In the genomic region with DNA sequence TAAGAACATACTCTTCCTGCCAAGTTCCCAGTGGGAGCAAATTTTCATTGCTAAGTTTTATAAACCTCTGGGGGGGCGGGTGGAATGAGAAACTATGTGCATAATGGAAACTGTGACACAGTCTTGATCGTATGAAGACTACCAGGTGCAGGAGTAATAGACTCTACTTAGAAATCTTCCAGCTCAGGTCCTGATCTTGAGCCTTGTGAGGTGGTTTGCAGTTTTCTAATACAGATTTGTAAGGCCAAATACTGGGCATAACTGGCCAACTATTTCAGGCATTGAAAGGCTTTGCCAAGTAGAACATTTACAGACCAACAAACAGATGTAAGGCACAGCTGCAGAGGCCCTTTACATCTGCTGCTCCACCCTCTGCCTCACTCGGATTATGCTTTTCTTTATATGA, we compare ENCODE assay signal across 10 cellular contexts.
DNase-seq lines count a peak whose midpoint lies in the region; ATAC-seq and TF ChIP-seq lines count a peak whose summit lies in the region.
"Had no signal": no experiment of that assay in that cellular context is flagged by ENCODE, and none has a peak within 500 bp of the region (broad histone marks: within the 10 kb centered on the region; RNA-seq: fewer than 3 reads in every experiment).

No MANE protein-coding gene starts in this region.

- peaks cover 13% of the 10 kb centered on the region for H3K27me3 Mint-ChIP-seq in activated T-helper 17 cell treated with anti-CD3 and anti-CD28 coated beads, Interleukin-2, amount 50 U/mL, for 72 hours
- H3K27me3 Mint-ChIP-seq: activated naive CD8-positive, alpha-beta T cell treated with anti-CD3 and anti-CD28 coated beads, Interleukin-2, amount 10 ng/mL, durations not matched to agents 7 days and 5 days had no signal

- peak; percentile 13 to 44 for TF ChIP-seq EP300 in tibial nerve (IDR thresholded peaks at IDR 0.05)

- H3K27ac ChIP-seq in tibial nerve: peak overlapping the region in 2 of 4 donors; percentile 67 to 73

- H3K9me3 ChIP-seq in tibial nerve: no peaks in the 10 kb centered on the region

- H3K36me3 ChIP-seq in tibial nerve: peaks cover 0 to 46% (median 0%) of the 10 kb centered on the region in 3 donors

- no peak for TF ChIP-seq POLR2A in tibial nerve (IDR thresholded peaks at IDR 0.05)

- no peaks in the 10 kb centered on the region for H3K4me1 Mint-ChIP-seq in activated T-helper 17 cell treated with anti-CD3 and anti-CD28 coated beads, Interleukin-2, amount 50 U/mL, for 72 hours
- H3K4me1 Mint-ChIP-seq: activated naive CD8-positive, alpha-beta T cell treated with anti-CD3 and anti-CD28 coated beads, Interleukin-2, amount 10 ng/mL, durations not matched to agents 7 days and 5 days had no signal

- peak; percentile 72 for ATAC-seq in HG03354 (IDR thresholded peaks at IDR 0.05; ENCODE audit: poor library complexity, severe bottlenecking, unreplicated experiment)
- no peak for ATAC-seq in activated T-helper 17 cell treated with anti-CD3 and anti-CD28 coated beads, Interleukin-2, amount 50 U/mL, for 72 hours (replicated peaks)

- H3K4me3 Mint-ChIP-seq in activated T-helper 17 cell treated with anti-CD3 and anti-CD28 coated beads, Interleukin-2, amount 50 U/mL, for 72 hours: no peak overlapping the region
- H3K4me3 Mint-ChIP-seq: activated naive CD8-positive, alpha-beta T cell treated with anti-CD3 and anti-CD28 coated beads, Interleukin-2, amount 10 ng/mL, durations not matched to agents 7 days and 5 days; stimulated activated naive CD8-positive, alpha-beta T cell treated with anti-CD3 and anti-CD28 coated beads, Interleukin-15, Interleukin-2, amounts not matched to agents 100 ng/mL and 50 ng/mL, for 24 hours had no signal

- TF ChIP-seq CTCF in fibroblast of pulmonary artery (IDR thresholded peaks at IDR 0.05; ENCODE audit: low read length, missing control alignments): no peak
- no peak for TF ChIP-seq CTCF in tibial nerve (IDR thresholded peaks at IDR 0.05)

- H3K27me3 ChIP-seq in tibial nerve: no peaks in the 10 kb centered on the region

- H3K9me3 Mint-ChIP-seq in activated T-helper 17 cell treated with anti-CD3 and anti-CD28 coated beads, Interleukin-2, amount 50 U/mL, for 72 hours: no peaks in the 10 kb centered on the region
- H3K9me3 Mint-ChIP-seq: activated naive CD8-positive, alpha-beta T cell treated with anti-CD3 and anti-CD28 coated beads, Interleukin-2, amount 10 ng/mL, durations not matched to agents 7 days and 5 days had no signal

- DNase-seq in DMS 273 (lab: John Stamatoyannopoulos, UW; ENCODE audit: unreplicated experiment) (peak; percentile 41), DMS 273 treated with DMSO at 0.1 percent for 48 hours (lab: John Stamatoyannopoulos, UW) (no peak), fibroblast of pulmonary artery (ENCODE audit: low read depth) (peak; percentile 60), tibial nerve (ENCODE audit: low spot score in 2 of 2) (peak in 1 of 2 donors; percentile 36), activated gamma-delta T cell treated with Interleukin-2 at 50 U/mL for 16 hours (no peak), A172 (ENCODE audit: low spot score) (no peak)
- DNase-seq: activated naive CD8-positive, alpha-beta T cell treated with anti-CD3 and anti-CD28 coated beads, Interleukin-2, amount 10 ng/mL, durations not matched to agents 7 days and 5 days had no signal

- H3K27ac Mint-ChIP-seq in activated T-helper 17 cell treated with anti-CD3 and anti-CD28 coated beads, Interleukin-2, amount 50 U/mL, for 72 hours: no peak overlapping the region
- H3K27ac Mint-ChIP-seq: activated naive CD8-positive, alpha-beta T cell treated with anti-CD3 and anti-CD28 coated beads, Interleukin-2, amount 10 ng/mL, durations not matched to agents 7 days and 5 days; stimulated activated naive CD8-positive, alpha-beta T cell treated with anti-CD3 and anti-CD28 coated beads, Interleukin-15, Interleukin-2, amounts not matched to agents 100 ng/mL and 50 ng/mL, for 24 hours had no signal

- H3K4me3 ChIP-seq in fibroblast of pulmonary artery (replicated peaks; ENCODE audit: low read depth, low read length) (no peak overlapping the region), tibial nerve (no peak overlapping the region)

- H3K36me3 Mint-ChIP-seq in activated T-helper 17 cell treated with anti-CD3 and anti-CD28 coated beads, Interleukin-2, amount 50 U/mL, for 72 hours (ENCODE audit: low read depth): no peaks in the 10 kb centered on the region
- H3K36me3 Mint-ChIP-seq: activated naive CD8-positive, alpha-beta T cell treated with anti-CD3 and anti-CD28 coated beads, Interleukin-2, amount 10 ng/mL, durations not matched to agents 7 days and 5 days had no signal

- 32 to 40% methylated on average over 3 of the region's 3 CpGs for WGBS in tibial nerve, 2 donors

- H3K4me1 ChIP-seq in tibial nerve: peaks cover 0 to 41% (median 3%) of the 10 kb centered on the region in 4 donors

Comparison
In these comparisons a context has a peak if more than half of its experiments do, and no peak if none do; other contexts are left out.
1. DNase-seq: peak in DMS 273 (single experiment) and fibroblast of pulmonary artery (single experiment); none in DMS 273 treated with DMSO at 0.1 percent for 48 hours (single experiment), activated gamma-delta T cell treated with Interleukin-2 at 50 U/mL for 16 hours (single experiment) and A172 (single experiment).